Comparison of ENCODE assay signal across 23 cellular contexts in genomic region chr1:9261496-9261895, GRCh38.
"Had no signal": no experiment of that assay in that cellular context is flagged by ENCODE, and none has a peak within 500 bp of the region (broad histone marks: within the 10 kb centered on the region; RNA-seq: fewer than 3 reads in every experiment).

No MANE protein-coding gene starts in this region.

- H3K9me3 ChIP-seq: left ventricle myocardium inferior, ovary, right atrium auricular region, sigmoid colon, stomach, thoracic aorta, uterus had no signal

- H3K27ac Mint-ChIP-seq: dendritic cell treated with granulocyte-macrophage colony-stimulating factor and Interleukin-4, amounts not matched to agents 40 ng/mL and 50 ng/mL, for 4 days had no signal

- ATAC-seq: foreskin keratinocyte, left cardiac atrium had no signal

- H3K4me3 ChIP-seq: hepatocyte, left ventricle myocardium inferior, lung, ovary, right atrium auricular region, sigmoid colon, skin epidermis, stomach, thoracic aorta, uterus had no signal

- H3K36me3 ChIP-seq: ovary, uterus had no signal

- H3K9me3 Mint-ChIP-seq: dendritic cell treated with granulocyte-macrophage colony-stimulating factor and Interleukin-4, amounts not matched to agents 40 ng/mL and 50 ng/mL, for 4 days had no signal

- H3K4me1 ChIP-seq: foreskin keratinocyte, uterus had no signal

- H2AFZ ChIP-seq: hepatocyte had no signal

- H3K4me3 Mint-ChIP-seq: dendritic cell treated with granulocyte-macrophage colony-stimulating factor and Interleukin-4, amounts not matched to agents 40 ng/mL and 50 ng/mL, for 4 days had no signal

- H3K27me3 ChIP-seq: foreskin keratinocyte, hepatocyte, ovary, right atrium auricular region, sigmoid colon, stomach, uterus had no signal

- H3K4me2 ChIP-seq: hepatocyte had no signal

- H3K27ac ChIP-seq: foreskin keratinocyte, hepatocyte, left ventricle myocardium inferior, ovary, right atrium auricular region, sigmoid colon, skin epidermis, stomach, thoracic aorta, uterus had no signal

- H3K27me3 Mint-ChIP-seq: dendritic cell treated with granulocyte-macrophage colony-stimulating factor and Interleukin-4, amounts not matched to agents 40 ng/mL and 50 ng/mL, for 4 days had no signal

- DNase-seq: erythroblast; foreskin keratinocyte; kidney; left cardiac atrium; left ventricle myocardium inferior; mesenchymal stem cell; midbrain; nucleus accumbens; ovary; sigmoid colon; stimulated activated CD4-positive, alpha-beta T cell treated with anti-CD3 and anti-CD28 coated beads, Interleukin-2, amount 100 ng/mL, for 24 hours; stimulated activated CD4-positive, alpha-beta T cell treated with anti-CD3 and anti-CD28 coated beads, Interleukin-4, amount 100 ng/mL, for 4 hours; stimulated activated naive CD4-positive, alpha-beta T cell; stomach; substantia nigra; trophoblast cell; uterus had no signal
